1 cellular context compared by ENCODE assay signal in genomic region chr2:69213201-69213600, GRCh38.
TF ChIP-seq lines count a peak whose summit lies in the region.

No MANE protein-coding gene starts in this region.

TF ChIP-seq in IMR-90, 13 proteins besides CTCF, POLR2A, EP300 and RAD21 (continued from another document):
- TF ChIP-seq FOS (IDR thresholded peaks at IDR 0.05; ENCODE audit: low read depth, low read length) (no peak), RFX5 (IDR thresholded peaks at IDR 0.05; ENCODE audit: low read depth, low read length) (no peak), RCOR1 (IDR thresholded peaks at IDR 0.05; ENCODE audit: insufficient replicate concordance, low read length) (no peak)
- TF ChIP-seq, protein P1, sequence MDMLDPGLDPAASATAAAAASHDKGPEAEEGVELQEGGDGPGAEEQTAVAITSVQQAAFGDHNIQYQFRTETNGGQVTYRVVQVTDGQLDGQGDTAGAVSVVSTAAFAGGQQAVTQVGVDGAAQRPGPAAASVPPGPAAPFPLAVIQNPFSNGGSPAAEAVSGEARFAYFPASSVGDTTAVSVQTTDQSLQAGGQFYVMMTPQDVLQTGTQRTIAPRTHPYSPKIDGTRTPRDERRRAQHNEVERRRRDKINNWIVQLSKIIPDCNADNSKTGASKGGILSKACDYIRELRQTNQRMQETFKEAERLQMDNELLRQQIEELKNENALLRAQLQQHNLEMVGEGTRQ (IDR thresholded peaks at IDR 0.05; ENCODE audit: low read depth, low read length) = no peak
